In genomic region chr7:30378275-30378674, GRCh38 we compare ENCODE assay signal across 1 cellular context.
TF ChIP-seq lines count a peak whose summit lies in the region.

No MANE protein-coding gene starts in this region.

TF ChIP-seq in HepG2, 621 proteins besides CTCF, POLR2A, EP300 and RAD21:
- TF ChIP-seq STAT6 (CRISPR knock-in tag; IDR thresholded peaks at IDR 0.05; ENCODE audit: borderline replicate concordance): no peak
- no peak for TF ChIP-seq MEF2D (CRISPR knock-in tag; IDR thresholded peaks at IDR 0.05)
- TF ChIP-seq ZBTB39 (CRISPR knock-in tag; IDR thresholded peaks at IDR 0.05): no peak
- no peak for TF ChIP-seq SNAPC2 (CRISPR knock-in tag; IDR thresholded peaks at IDR 0.05)
- TF ChIP-seq RNF219 (CRISPR knock-in tag; IDR thresholded peaks at IDR 0.05): no peak
- no peak for TF ChIP-seq YEATS4 (CRISPR knock-in tag; IDR thresholded peaks at IDR 0.05; ENCODE audit: borderline replicate concordance)
- no peak for TF ChIP-seq HMG20B (CRISPR knock-in tag; conservative IDR thresholded peaks at IDR 0.05)
- no peak for TF ChIP-seq JDP2 (CRISPR knock-in tag; IDR thresholded peaks at IDR 0.05; ENCODE audit: borderline replicate concordance)
- no peak for TF ChIP-seq PHB2 (IDR thresholded peaks at IDR 0.05; ENCODE audit: partially characterized antibody)
- no peak for TF ChIP-seq TBP (CRISPR knock-in tag; IDR thresholded peaks at IDR 0.05)
